ENCODE assay signal across 8 cellular contexts in the genomic region with DNA sequence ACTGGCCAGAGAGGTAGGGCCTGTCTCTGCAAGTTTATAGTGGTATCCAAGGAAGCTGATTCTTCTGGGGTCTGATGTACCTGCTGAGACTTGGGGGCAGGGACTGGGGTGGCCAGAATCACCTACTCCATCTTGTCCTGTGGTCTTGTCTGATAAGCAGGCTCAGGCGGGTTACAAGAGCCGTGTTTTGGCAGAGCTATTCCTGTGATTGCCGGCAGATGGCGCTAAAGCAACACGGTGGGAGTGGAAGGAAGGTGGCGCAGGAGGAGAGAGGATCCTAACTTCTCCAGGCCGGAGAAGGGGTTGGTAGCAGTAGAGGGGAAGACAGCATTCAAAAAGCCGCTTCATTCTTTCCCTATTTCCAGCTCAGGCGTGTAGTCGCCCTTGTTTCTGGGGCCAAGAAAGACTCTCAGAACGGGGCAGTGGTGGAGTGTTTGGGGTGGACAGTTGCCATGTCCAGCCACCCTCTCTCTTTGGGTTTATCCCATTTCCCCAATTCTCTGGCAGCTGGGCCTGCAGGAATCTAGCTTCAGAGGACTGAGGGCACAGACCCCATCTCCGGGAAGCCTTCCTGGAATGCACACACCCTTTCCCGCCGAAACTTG. TPM values are rescaled to one million over a fixed set of nuclear protein-coding genes. Genes with fewer than 3 reads are reported as not detected.
DNase-seq lines count a peak whose midpoint lies in the region; ATAC-seq and TF ChIP-seq lines count a peak whose summit lies in the region.

No MANE protein-coding gene starts in this region.

- no peak overlapping the region for H4K5ac ChIP-seq in H9 (ENCODE audit: insufficient read length, low read depth, low read length)

- DNase-seq in CD4-positive, alpha-beta T cell = peak; percentile 60 to 82 (median 73)
- DNase-seq in H9 (peak; percentile 93), NCI-H2196 treated with DMSO at 0.1 percent for 48 hours (lab: John Stamatoyannopoulos, UW; ENCODE audit: unreplicated experiment) (peak; percentile 67), cardiac fibroblast (ENCODE audit: low read depth in 2 of 2) (peak; percentile 85 to 86), kidney glomerular epithelial cell (lab: John Stamatoyannopoulos, UW) (peak; percentile 57)
- peak; percentile 53 to 73 (median 62) for DNase-seq in activated CD4-positive, CD25-positive, alpha-beta regulatory T cell (lab: John Stamatoyannopoulos, UW)
- peak; percentile 85 for DNase-seq in stimulated activated CD4-positive, alpha-beta T cell treated with anti-CD3 and anti-CD28 coated beads, Interleukin-2, amount 100 ng/mL, for 24 hours

- no peaks in the 10 kb centered on the region for H3K27me3 ChIP-seq in CD4-positive, alpha-beta T cell (ENCODE audit: control insufficient read depth, insufficient read depth, low read length)
- H3K27me3 ChIP-seq in H9 (ENCODE audit: insufficient read depth, low read length) = no peaks in the 10 kb centered on the region; the same call in 1 of the 2 replicates

- no peak overlapping the region for H3K14ac ChIP-seq in H9 (ENCODE audit: insufficient read depth, low read length)

- no peak overlapping the region for H3K56ac ChIP-seq in H9 (ENCODE audit: insufficient read length, low read depth, low read length)

- H3K79me1 ChIP-seq in H9 (ENCODE audit: insufficient read depth, low read depth, low read length, poor library complexity, severe bottlenecking) = no peaks in the 10 kb centered on the region

- H3K4me1 Mint-ChIP-seq in CD4-positive, alpha-beta T cell (ENCODE audit: low read depth) = no peaks in the 10 kb centered on the region
- peaks cover 21 to 43% of the 10 kb centered on the region in 2 experiments for H3K4me1 Mint-ChIP-seq in H9

- no peak overlapping the region for H3K4me2 ChIP-seq in H9 (ENCODE audit: insufficient read depth, insufficient read length, low read length)

- H2AFZ ChIP-seq in H9 (ENCODE audit: low read length) = peak overlapping the region; percentile 74

- no peaks in the 10 kb centered on the region for H3K79me2 ChIP-seq in H9 (ENCODE audit: insufficient read depth, low read length)

- POLR2A ChIA-PET in CD4-positive, alpha-beta T cell (lab: Charles Lee) = interaction anchor here (1.5 kb wide), 1 partner anchor 117 kb away, joined by 5 read pairs; no protein-coding TSS in a partner anchor

- no CpG with 5 or more reads among the region's 14 CpGs for WGBS in H9 (ENCODE audit: extremely low coverage, insufficient read length, low lambda C conversion rate)

- H3K4me3 Mint-ChIP-seq in CD4-positive, alpha-beta T cell = no peak overlapping the region
- no peak overlapping the region for H3K4me3 Mint-ChIP-seq in H9

- H2BK12ac ChIP-seq in H9 (ENCODE audit: insufficient read length, low read depth, low read length) = no peak overlapping the region

- H3K9me3 ChIP-seq in CD4-positive, alpha-beta T cell (ENCODE audit: control insufficient read depth, low read length) = no peaks in the 10 kb centered on the region
- no peaks in the 10 kb centered on the region for H3K9me3 ChIP-seq in H9 (ENCODE audit: control insufficient read depth, low read depth, low read length)

- no peak overlapping the region for H2BK120ac ChIP-seq in H9 (ENCODE audit: low read depth, low read length, poor library complexity, severe bottlenecking)

- H2AK5ac ChIP-seq in H9 (ENCODE audit: insufficient read length, low read length) = no peak overlapping the region

- no peaks in the 10 kb centered on the region for H3K9me3 Mint-ChIP-seq in CD4-positive, alpha-beta T cell
- H3K9me3 Mint-ChIP-seq in H9 = peaks cover 2 to 5% of the 10 kb centered on the region in 2 experiments; a peak in 2 of 5 replicates

- no peak overlapping the region for H3K23ac ChIP-seq in H9 (ENCODE audit: insufficient read length, low read depth, low read length)

- no peak overlapping the region for H2BK5ac ChIP-seq in H9 (ENCODE audit: insufficient read length, low read length)

- peak; percentile 80 for ATAC-seq in CD4-positive, alpha-beta T cell (ENCODE audit: poor library complexity)
- no peak for ATAC-seq in HG03457 (IDR thresholded peaks at IDR 0.05; ENCODE audit: unreplicated experiment)

- no peak overlapping the region for H4K91ac ChIP-seq in H9 (ENCODE audit: insufficient read length, low read depth, low read length)

- peaks cover 3% of the 10 kb centered on the region; the same call in 1 of the 2 replicates for H3K4me1 ChIP-seq in H9 (ENCODE audit: insufficient read depth, low read length)

- intact Hi-C loops in CD4-positive, alpha-beta T cell (cut with DNase I, micrococcal nuclease) = loop anchor here (1.0 to 5.0 kb wide), 4 partner anchors 118 to 1469 kb away; no protein-coding TSS in a partner anchor

- H4K20me1 ChIP-seq in H9 (ENCODE audit: control insufficient read depth, insufficient read depth, insufficient read length) = no peaks in the 10 kb centered on the region

- H4K8ac ChIP-seq in H9 (replicated peaks; ENCODE audit: insufficient read length, low read depth, low read length) = no peak overlapping the region

- no peak overlapping the region for H3K9ac ChIP-seq in H9 (ENCODE audit: extremely low read depth, insufficient read length, low read length)

- no peaks in the 10 kb centered on the region for H3K36me3 Mint-ChIP-seq in CD4-positive, alpha-beta T cell (ENCODE audit: low read depth)
- H3K36me3 Mint-ChIP-seq in H9 (ENCODE audit: insufficient read depth in 1 of 3, low read depth in 3 of 3) = peaks cover 0 to 6% (median 0%) of the 10 kb centered on the region in 3 experiments; a peak in 1 of 7 replicates

- no peak overlapping the region for H3K27ac ChIP-seq in CD4-positive, alpha-beta T cell (ENCODE audit: low read depth, low read length)
- no peak overlapping the region for H3K27ac ChIP-seq in H9 (ENCODE audit: insufficient read length, low read depth, low read length)

- no peak overlapping the region for H2BK15ac ChIP-seq in H9 (ENCODE audit: low read depth, low read length)

- peak; percentile 96 for TF ChIP-seq CTCF in CD4-positive, alpha-beta T cell (IDR thresholded peaks at IDR 0.05)
- TF ChIP-seq CTCF in H9 (conservative IDR thresholded peaks at IDR 0.05) (peak; percentile 98), cardiac fibroblast (IDR thresholded peaks at IDR 0.05; ENCODE audit: low read depth, low read length) (peak; percentile 99)

- CTCF ChIA-PET in CD4-positive, alpha-beta T cell (lab: Charles Lee) = interaction anchor here (0.6 to 3.1 kb wide), 19 partner anchors 9 to 308 kb away, joined by 3 to 66 read pairs (median 4); no protein-coding TSS in a partner anchor

- H3K4ac ChIP-seq in H9 (ENCODE audit: low read depth, low read length) = no peak overlapping the region

- peaks cover 18% of the 10 kb centered on the region for H3K27me3 Mint-ChIP-seq in CD4-positive, alpha-beta T cell
- H3K27me3 Mint-ChIP-seq in H9 (ENCODE audit: low read depth) = peaks cover 13% of the 10 kb centered on the region

- H3K23me2 ChIP-seq in H9 (ENCODE audit: insufficient read length, low read depth, low read length, poor library complexity, severe bottlenecking) = no peaks in the 10 kb centered on the region

- no peak overlapping the region for H3K4me3 ChIP-seq in cardiac fibroblast (replicated peaks in 1 of 2; ENCODE audit: low read depth in 2 of 2, low read length in 2 of 2)

- H2BK20ac ChIP-seq in H9 (ENCODE audit: low read depth, low read length, poor library complexity, severe bottlenecking) = no peak overlapping the region

- no peak overlapping the region for H3T11ph ChIP-seq in H9 (ENCODE audit: low read length)

- H3K27ac Mint-ChIP-seq in CD4-positive, alpha-beta T cell = no peak overlapping the region
- H3K27ac Mint-ChIP-seq in H9 = no peak overlapping the region; a peak in 1 of 7 replicates

- H3K18ac ChIP-seq in H9 (ENCODE audit: insufficient read length, low read depth, low read length) = no peak overlapping the region

RNA-seq across cellular contexts. Expression of a gene that starts 15.1 kb away (rescaled TPM):
- not detected for total RNA-seq in CD4-positive, alpha-beta T cell
- total RNA-seq in H9 (2021) = not detected in 2 replicates

RNA-seq across cellular contexts. Expression of a gene that starts 25.3 kb away (rescaled TPM):
- total RNA-seq in CD4-positive, alpha-beta T cell = 100 to 1,000 TPM; 231 to 234 TPM
- total RNA-seq in H9 (2021) = 289 and 290 TPM in 2 replicates
